Comparison of ENCODE assay signal across 8 cellular contexts in genomic region chr1:66980745-66981367, GRCh38. TPM values are rescaled to one million over a fixed set of nuclear protein-coding genes. Genes with fewer than 3 reads are reported as not detected.
A peak's percentile ranks its signal among the peaks of the same experiment; 100 is the strongest.
DNase-seq lines count a peak whose midpoint lies in the region; ATAC-seq, FAIRE-seq and TF ChIP-seq lines count a peak whose summit lies in the region.

No MANE protein-coding gene starts in this region.

- peak; percentile 36 for FAIRE-seq in keratinocyte (lab: Jason Lieb, UNC)

- H3K27me3 Mint-ChIP-seq in activated naive CD4-positive, alpha-beta T cell treated with anti-CD3 and anti-CD28 coated beads for 36 hours (ENCODE audit: low read depth): no peaks in the 10 kb centered on the region
- no peaks in the 10 kb centered on the region for H3K27me3 Mint-ChIP-seq in activated CD8-positive, alpha-beta T cell treated with anti-CD3 and anti-CD28 coated beads for 36 hours

- peaks cover 7 to 14% of the 10 kb centered on the region in 2 experiments for H3K36me3 ChIP-seq in keratinocyte (ENCODE audit: control insufficient read depth in 2 of 2, extremely low read depth in 1 of 2, insufficient read depth in 2 of 2, low read length in 2 of 2)
- H3K36me3 ChIP-seq in transverse colon: peaks cover 0 to 57% (median 27%) of the 10 kb centered on the region in 4 donors

- H3K27me3 ChIP-seq in keratinocyte (ENCODE audit: control insufficient read depth, extremely low read depth, insufficient read depth, low read length): no peaks in the 10 kb centered on the region
- no peaks in the 10 kb centered on the region for H3K27me3 ChIP-seq in transverse colon

- in situ Hi-C loops in transverse colon (cut with MboI; ENCODE audit: low pct_ligation_motif_present in 1 of 4, low pct_unique_long_range_greater_than_20kb in 1 of 4, low sequenced_read_pairs in 3 of 4): loop anchor here in 2 of 4 donors (25.0 kb wide), 1 partner anchor 219 kb away; the partner anchor contains the start of gene DYNLT5 (in 2 of the 2)

- POLR2A ChIA-PET in activated CD8-positive, alpha-beta T cell treated with anti-CD3 and anti-CD28 coated beads for 36 hours (lab: Charles Lee): interaction anchor here (0.8 to 1.1 kb wide), 2 partner anchors 26 to 73 kb away, joined by 3 to 4 read pairs; no protein-coding TSS in a partner anchor

- H3K4me1 ChIP-seq in keratinocyte (ENCODE audit: control insufficient read depth, extremely low read depth, insufficient read depth, low read length): no peaks in the 10 kb centered on the region
- peaks cover 7 to 38% (median 21%) of the 10 kb centered on the region in 4 donors for H3K4me1 ChIP-seq in transverse colon

- H3K4me3 ChIP-seq in keratinocyte (ENCODE audit: control insufficient read depth in 2 of 3, extremely low read depth in 1 of 3, insufficient read depth in 2 of 3, low read depth in 1 of 3, low read length in 3 of 3) (no peak overlapping the region), transverse colon (peak overlapping the region in 2 of 4 donors; percentile 15 to 43)

- intact Hi-C loops in activated naive CD4-positive, alpha-beta T cell treated with anti-CD3 and anti-CD28 coated beads for 36 hours (cut with micrococcal nuclease): loop anchor here (1.0 to 5.0 kb wide), 7 partner anchors 27 to 729 kb away; no protein-coding TSS in a partner anchor
- intact Hi-C loops in activated CD8-positive, alpha-beta T cell treated with anti-CD3 and anti-CD28 coated beads for 36 hours (cut with micrococcal nuclease): no loop called here
- intact Hi-C loops in transverse colon (cut with DNase I; ENCODE audit: low total_unique reads): no loop called here

- peaks cover 2% of the 10 kb centered on the region for H3K79me2 ChIP-seq in keratinocyte (ENCODE audit: control insufficient read depth, insufficient read depth, low read length)

- dilution Hi-C loops in keratinocyte (cut with MboI; ENCODE audit: extremely low pct_ligation_motif_present, low sequenced_read_pairs): no loop called here

- 58 to 75% methylated on average over 1 of the region's 1 CpG for WGBS in transverse colon (ENCODE audit: low coverage in 1 of 2), 2 donors

- CTCF ChIA-PET in activated naive CD4-positive, alpha-beta T cell treated with anti-CD3 and anti-CD28 coated beads for 36 hours (lab: Charles Lee): interaction anchor here (0.6 to 1.4 kb wide), 7 partner anchors 12 to 254 kb away, joined by 3 to 10 read pairs (median 3); no protein-coding TSS in a partner anchor
- CTCF ChIA-PET in activated CD8-positive, alpha-beta T cell treated with anti-CD3 and anti-CD28 coated beads for 36 hours (lab: Charles Lee): interaction anchor here (0.7 to 2.3 kb wide), 13 partner anchors 9 to 169 kb away, joined by 3 to 8 read pairs (median 3); partner anchors contain the start of gene SLC35D1

- no peaks in the 10 kb centered on the region for H4K20me1 ChIP-seq in keratinocyte (ENCODE audit: control insufficient read depth, extremely low read depth, insufficient read depth, low read length)

- no peaks in the 10 kb centered on the region for H3K9me1 ChIP-seq in keratinocyte (ENCODE audit: control insufficient read depth, extremely low read depth, insufficient read depth, low read length)

- no peak for DNase-seq in activated naive CD4-positive, alpha-beta T cell treated with anti-CD3 and anti-CD28 coated beads for 36 hours
- no peak for DNase-seq in activated naive CD4-positive, alpha-beta T cell (lab: John Stamatoyannopoulos, UW)
- DNase-seq in activated CD8-positive, alpha-beta T cell treated with anti-CD3 and anti-CD28 coated beads for 36 hours: no peak
- DNase-seq in keratinocyte (ENCODE audit: low read depth, low spot score) (no peak), transverse colon (no peak), SW 1271 (lab: John Stamatoyannopoulos, UW) (no peak), GM10266 (ENCODE audit: extremely low spot score) (no peak)
- no peak for DNase-seq in effector CD8-positive, alpha-beta T cell (lab: John Stamatoyannopoulos, UW)

- no peaks in the 10 kb centered on the region for H3K9me3 ChIP-seq in keratinocyte (ENCODE audit: control insufficient read depth, low read depth, low read length)
- H3K9me3 ChIP-seq in transverse colon: no peaks in the 10 kb centered on the region

- no peaks in the 10 kb centered on the region for H3K9me3 Mint-ChIP-seq in activated naive CD4-positive, alpha-beta T cell treated with anti-CD3 and anti-CD28 coated beads for 36 hours
- H3K9me3 Mint-ChIP-seq in activated CD8-positive, alpha-beta T cell treated with anti-CD3 and anti-CD28 coated beads for 36 hours: no peaks in the 10 kb centered on the region

- H3K4me3 Mint-ChIP-seq in activated naive CD4-positive, alpha-beta T cell treated with anti-CD3 and anti-CD28 coated beads for 36 hours: peak overlapping the region; percentile 30
- H3K4me3 Mint-ChIP-seq in activated CD8-positive, alpha-beta T cell treated with anti-CD3 and anti-CD28 coated beads for 36 hours: peak overlapping the region; percentile 22

- H3K27ac ChIP-seq in keratinocyte (ENCODE audit: control insufficient read depth, insufficient read depth, low read length) (no peak overlapping the region), transverse colon (peak overlapping the region; percentile 45 to 70 (median 67))

- H2AFZ ChIP-seq in keratinocyte (ENCODE audit: control insufficient read depth, low read length): no peak overlapping the region

- no peak overlapping the region for H3K4me2 ChIP-seq in keratinocyte (ENCODE audit: control insufficient read depth, extremely low read depth, insufficient read depth, low read depth, low read length)

- H3K4me1 Mint-ChIP-seq in activated naive CD4-positive, alpha-beta T cell treated with anti-CD3 and anti-CD28 coated beads for 36 hours (ENCODE audit: low read depth): peaks cover 45% of the 10 kb centered on the region
- H3K4me1 Mint-ChIP-seq in activated CD8-positive, alpha-beta T cell treated with anti-CD3 and anti-CD28 coated beads for 36 hours (ENCODE audit: low read depth): peaks cover 35% of the 10 kb centered on the region

- no peak overlapping the region for H3K9ac ChIP-seq in keratinocyte (ENCODE audit: control insufficient read depth, extremely low read depth, insufficient read depth, low read length)

- H3K27ac Mint-ChIP-seq in activated naive CD4-positive, alpha-beta T cell treated with anti-CD3 and anti-CD28 coated beads for 36 hours: peak overlapping the region; percentile 87
- H3K27ac Mint-ChIP-seq in activated CD8-positive, alpha-beta T cell treated with anti-CD3 and anti-CD28 coated beads for 36 hours: peak overlapping the region; percentile 75

- TF ChIP-seq EP300 in transverse colon (IDR thresholded peaks at IDR 0.05; ENCODE audit: low read depth): no peak

- no peak for TF ChIP-seq CTCF in activated CD8-positive, alpha-beta T cell treated with anti-CD3 and anti-CD28 coated beads for 36 hours (IDR thresholded peaks at IDR 0.05)
- no peak for TF ChIP-seq CTCF in keratinocyte (optimal IDR thresholded peaks at IDR 0.05 in 1 of 3, IDR thresholded peaks at IDR 0.05 in 1 of 3, conservative IDR thresholded peaks at IDR 0.05 in 1 of 3; ENCODE audit: extremely low read depth in 1 of 3, insufficient read depth in 2 of 3, low read length in 3 of 3)
- TF ChIP-seq CTCF in transverse colon (IDR thresholded peaks at IDR 0.05): no peak
- no peak for TF ChIP-seq CTCF in GM10266 (IDR thresholded peaks at IDR 0.05; ENCODE audit: control insufficient read depth, insufficient read depth, low read depth, missing control alignments)

- H3K36me3 Mint-ChIP-seq in activated naive CD4-positive, alpha-beta T cell treated with anti-CD3 and anti-CD28 coated beads for 36 hours (ENCODE audit: low read depth): peaks cover 41% of the 10 kb centered on the region
- H3K36me3 Mint-ChIP-seq in activated CD8-positive, alpha-beta T cell treated with anti-CD3 and anti-CD28 coated beads for 36 hours (ENCODE audit: low read depth): peaks cover 40% of the 10 kb centered on the region

- no peak for TF ChIP-seq POLR2A in transverse colon (IDR thresholded peaks at IDR 0.05)

- no peak for ATAC-seq in activated CD8-positive, alpha-beta T cell treated with anti-CD3 and anti-CD28 coated beads for 36 hours

RNA-seq across cellular contexts. Expression of gene MIER1, which starts 56.1 kb away (rescaled TPM):
- total RNA-seq in activated naive CD4-positive, alpha-beta T cell treated with anti-CD3 and anti-CD28 coated beads for 36 hours: 10 to 100 TPM; 56.5 to 58.3 TPM
- total RNA-seq in activated CD8-positive, alpha-beta T cell treated with anti-CD3 and anti-CD28 coated beads for 36 hours: 10 to 100 TPM; 39.8 to 41.8 TPM
- polyA plus RNA-seq in keratinocyte: 11.4 to 20.7 TPM (median 14.8 TPM) in 3 replicates
- polyA plus RNA-seq in keratinocyte (2011; ENCODE audit: low read depth): 77.7 TPM
- 8.4 and 14.0 TPM in 2 replicates for polyA plus RNA-seq in keratinocyte (2011; cell fraction: cytosol; rRNA removed)
- polyA plus RNA-seq in keratinocyte (2011; cell fraction: nucleus; rRNA removed): 10.2 and 17.5 TPM in 2 replicates
- polyA plus RNA-seq in keratinocyte (2012; ENCODE audit: low replicate concordance): 15.9 and 16.1 TPM in 2 replicates
- 5.3 to 21.4 TPM (median 8.3 TPM) in 3 replicates for polyA minus RNA-seq in keratinocyte
- polyA minus RNA-seq in keratinocyte (2011; cell fraction: cytosol; rRNA and poly(A)+ RNA removed): 31.5 TPM
- 12.8 and 29.2 TPM in 2 replicates for polyA minus RNA-seq in keratinocyte (2011; cell fraction: nucleus; rRNA and poly(A)+ RNA removed)
- 10 to 100 TPM; 32.6 to 85.7 (median 65.2) TPM for total RNA-seq in transverse colon

RNA-seq across cellular contexts. Expression of gene DNAI4, which starts 56.2 kb away (rescaled TPM):
- total RNA-seq in activated naive CD4-positive, alpha-beta T cell treated with anti-CD3 and anti-CD28 coated beads for 36 hours: 1 to 10 TPM in 1 of 2 experiments, under 1 TPM in 1; 0.83 to 1.5 TPM
- total RNA-seq in activated CD8-positive, alpha-beta T cell treated with anti-CD3 and anti-CD28 coated beads for 36 hours: 1 to 10 TPM; 1.0 to 1.7 TPM
- 1.4 to 4.1 TPM (median 3.7 TPM) in 3 replicates for polyA plus RNA-seq in keratinocyte
- 6.2 TPM for polyA plus RNA-seq in keratinocyte (2011; ENCODE audit: low read depth)
- 2.5 and 3.9 TPM in 2 replicates for polyA plus RNA-seq in keratinocyte (2011; cell fraction: cytosol; rRNA removed)
- polyA plus RNA-seq in keratinocyte (2011; cell fraction: nucleus; rRNA removed): 3.2 and 3.9 TPM in 2 replicates
- polyA plus RNA-seq in keratinocyte (2012; ENCODE audit: low replicate concordance): 1.7 TPM in 2 replicates
- 0.39 to 3.8 TPM (median 2.6 TPM) in 3 replicates for polyA minus RNA-seq in keratinocyte
- 8.2 TPM for polyA minus RNA-seq in keratinocyte (2011; cell fraction: cytosol; rRNA and poly(A)+ RNA removed)
- polyA minus RNA-seq in keratinocyte (2011; cell fraction: nucleus; rRNA and poly(A)+ RNA removed): 2.4 and 5.1 TPM in 2 replicates
- total RNA-seq in transverse colon: 10 to 100 TPM in 2 of 4 donors, 1 to 10 TPM in 2; 6.2 to 26.5 (median 16.8) TPM
